ENCODE assay signal across 30 cellular contexts in the genomic region with DNA sequence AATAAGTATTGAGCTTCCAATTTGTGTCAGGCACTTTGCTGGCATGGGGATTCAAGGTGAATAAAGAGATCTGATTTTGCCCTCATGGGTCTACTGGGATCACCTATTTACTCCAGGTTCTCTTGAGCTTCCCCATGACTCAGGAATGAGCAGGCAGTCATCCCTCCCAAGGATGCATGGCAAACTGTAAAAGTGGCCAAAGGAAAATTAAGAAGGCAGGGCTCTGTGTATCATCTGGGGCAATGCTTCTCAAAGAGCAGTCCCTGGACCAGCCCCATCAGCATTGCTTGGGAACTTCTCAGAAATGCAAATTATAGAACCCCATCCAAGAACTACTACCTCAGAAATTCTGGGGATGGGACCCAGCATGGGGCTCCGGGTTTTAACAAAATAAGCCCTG. TPM values are rescaled to one million over a fixed set of nuclear protein-coding genes. Genes with fewer than 3 reads are reported as not detected.
"Had no signal": no experiment of that assay in that cellular context is flagged by ENCODE, and none has a peak within 500 bp of the region (broad histone marks: within the 10 kb centered on the region; RNA-seq: fewer than 3 reads in every experiment).

No MANE protein-coding gene starts in this region.

- H3K27ac ChIP-seq: ascending aorta, breast epithelium, cardiac muscle cell, colonic mucosa, dorsolateral prefrontal cortex, esophagus squamous epithelium, gastroesophageal sphincter, heart right ventricle had no signal

- H3K4me3 Mint-ChIP-seq: activated CD8-positive, alpha-beta memory T cell treated with anti-CD3 and anti-CD28 coated beads, Interleukin-2, amount 10 ng/mL, durations not matched to agents 7 days and 5 days; activated CD8-positive, alpha-beta T cell treated with anti-CD3 and anti-CD28 coated beads for 36 hours; activated naive CD4-positive, alpha-beta T cell treated with anti-CD3 and anti-CD28 coated beads, Interleukin-2, amount 10 ng/mL, durations not matched to agents 7 days and 5 days; activated naive CD8-positive, alpha-beta T cell treated with anti-CD3 and anti-CD28 coated beads, Interleukin-2, amount 10 ng/mL, durations not matched to agents 7 days and 5 days; activated T-cell treated with anti-CD3 and anti-CD28 coated beads, Interleukin-2, amount 50 U/mL, for 72 hours; brain had no signal

- DNase-seq: activated CD4-positive, alpha-beta T cell treated with anti-CD3 and anti-CD28 coated beads for 1 hour; activated CD4-positive, alpha-beta T cell treated with anti-CD3 and anti-CD28 coated beads for 4 hours; activated CD4-positive, alpha-beta T cell treated with anti-CD3 and anti-CD28 coated beads, Interleukin-2, amount 50 U/mL, for 1 hour; activated CD4-positive, alpha-beta T cell treated with anti-CD3 and anti-CD28 coated beads, Interleukin-2, amount 50 U/mL, for 48 hours; activated CD8-positive, alpha-beta memory T cell treated with anti-CD3 and anti-CD28 coated beads, Interleukin-2, amount 10 ng/mL, durations not matched to agents 7 days and 5 days; activated CD8-positive, alpha-beta memory T cell treated with anti-CD3 and anti-CD28 coated beads, Interleukin-2, amount 50 U/mL, for 4 hours; activated CD8-positive, alpha-beta T cell treated with anti-CD3 and anti-CD28 coated beads for 36 hours; activated gamma-delta T cell; activated naive CD4-positive, alpha-beta T cell; activated naive CD4-positive, alpha-beta T cell treated with anti-CD3 and anti-CD28 coated beads, Interleukin-2, amount 10 ng/mL, durations not matched to agents 7 days and 5 days; activated naive CD8-positive, alpha-beta T cell treated with anti-CD3 and anti-CD28 coated beads, Interleukin-2, amount 10 ng/mL, durations not matched to agents 7 days and 5 days; activated T-cell treated with anti-CD3 and anti-CD28 coated beads, Interleukin-2, amount 50 U/mL, for 1 hour; activated T-cell treated with anti-CD3 and anti-CD28 coated beads, Interleukin-2, amount 50 U/mL, for 72 hours; central memory CD4-positive, alpha-beta T cell; cerebellar nuclear complex; colonic mucosa; dorsolateral prefrontal cortex; effector memory CD4-positive, alpha-beta T cell; erythroblast; esophagus squamous epithelium; foreskin melanocyte; heart right ventricle; T-helper 2 cell had no signal

- H3K4me1 Mint-ChIP-seq: activated CD8-positive, alpha-beta memory T cell treated with anti-CD3 and anti-CD28 coated beads, Interleukin-2, amount 10 ng/mL, durations not matched to agents 7 days and 5 days; activated naive CD4-positive, alpha-beta T cell treated with anti-CD3 and anti-CD28 coated beads, Interleukin-2, amount 10 ng/mL, durations not matched to agents 7 days and 5 days; activated naive CD8-positive, alpha-beta T cell treated with anti-CD3 and anti-CD28 coated beads, Interleukin-2, amount 10 ng/mL, durations not matched to agents 7 days and 5 days; brain had no signal

- H3K4me3 ChIP-seq: ascending aorta, breast epithelium, cardiac muscle cell, colonic mucosa, dorsolateral prefrontal cortex, esophagus squamous epithelium, gastroesophageal sphincter, heart right ventricle had no signal

- H3K9me3 Mint-ChIP-seq: activated CD8-positive, alpha-beta T cell treated with anti-CD3 and anti-CD28 coated beads for 36 hours; activated naive CD4-positive, alpha-beta T cell treated with anti-CD3 and anti-CD28 coated beads, Interleukin-2, amount 10 ng/mL, durations not matched to agents 7 days and 5 days; activated naive CD4-positive, alpha-beta T cell treated with anti-CD3 and anti-CD28 coated beads, Interleukin-2, amount 50 U/mL, for 72 hours; activated naive CD8-positive, alpha-beta T cell treated with anti-CD3 and anti-CD28 coated beads, Interleukin-2, amount 10 ng/mL, durations not matched to agents 7 days and 5 days; activated T-cell treated with anti-CD3 and anti-CD28 coated beads, Interleukin-2, amount 50 U/mL, for 72 hours had no signal

- H3K4me1 ChIP-seq: ascending aorta, breast epithelium, colonic mucosa, esophagus squamous epithelium, gastroesophageal sphincter, heart right ventricle had no signal

- H3K36me3 ChIP-seq: ascending aorta, breast epithelium, cardiac muscle cell, colonic mucosa, esophagus squamous epithelium, gastroesophageal sphincter had no signal

- H3K27me3 Mint-ChIP-seq: activated CD8-positive, alpha-beta memory T cell treated with anti-CD3 and anti-CD28 coated beads, Interleukin-2, amount 10 ng/mL, durations not matched to agents 7 days and 5 days had no signal

- H3K36me3 Mint-ChIP-seq: activated CD8-positive, alpha-beta memory T cell treated with anti-CD3 and anti-CD28 coated beads, Interleukin-2, amount 10 ng/mL, durations not matched to agents 7 days and 5 days; activated naive CD4-positive, alpha-beta T cell treated with anti-CD3 and anti-CD28 coated beads, Interleukin-2, amount 10 ng/mL, durations not matched to agents 7 days and 5 days; activated naive CD4-positive, alpha-beta T cell treated with anti-CD3 and anti-CD28 coated beads, Interleukin-2, amount 50 U/mL, for 72 hours; activated naive CD8-positive, alpha-beta T cell treated with anti-CD3 and anti-CD28 coated beads, Interleukin-2, amount 10 ng/mL, durations not matched to agents 7 days and 5 days; brain had no signal

- H3K27ac Mint-ChIP-seq: activated CD8-positive, alpha-beta memory T cell treated with anti-CD3 and anti-CD28 coated beads, Interleukin-2, amount 10 ng/mL, durations not matched to agents 7 days and 5 days; activated CD8-positive, alpha-beta T cell treated with anti-CD3 and anti-CD28 coated beads for 36 hours; activated naive CD4-positive, alpha-beta T cell treated with anti-CD3 and anti-CD28 coated beads, Interleukin-2, amount 10 ng/mL, durations not matched to agents 7 days and 5 days; activated naive CD4-positive, alpha-beta T cell treated with anti-CD3 and anti-CD28 coated beads, Interleukin-2, amount 50 U/mL, for 72 hours; activated naive CD8-positive, alpha-beta T cell treated with anti-CD3 and anti-CD28 coated beads, Interleukin-2, amount 10 ng/mL, durations not matched to agents 7 days and 5 days; activated T-cell treated with anti-CD3 and anti-CD28 coated beads, Interleukin-2, amount 50 U/mL, for 72 hours; brain had no signal

- H3K27me3 ChIP-seq: ascending aorta, breast epithelium, cardiac muscle cell, heart right ventricle had no signal

- ATAC-seq: activated CD8-positive, alpha-beta memory T cell treated with anti-CD3 and anti-CD28 coated beads, Interleukin-2, amount 10 ng/mL, durations not matched to agents 7 days and 5 days; activated CD8-positive, alpha-beta T cell treated with anti-CD3 and anti-CD28 coated beads for 36 hours; activated naive CD4-positive, alpha-beta T cell treated with anti-CD3 and anti-CD28 coated beads, Interleukin-2, amount 50 U/mL, for 72 hours; activated T-cell treated with anti-CD3 and anti-CD28 coated beads, Interleukin-2, amount 50 U/mL, for 72 hours; gastroesophageal sphincter; heart right ventricle had no signal

- H3K9me3 ChIP-seq: ascending aorta, breast epithelium, colonic mucosa, esophagus squamous epithelium, gastroesophageal sphincter, heart right ventricle had no signal

RNA-seq across cellular contexts. Expression of a gene that starts 48.7 kb away (rescaled TPM):
- total RNA-seq: cardiac muscle cell, fibroblast of villous mesenchyme had no signal
- polyA plus RNA-seq: cardiac muscle cell had no signal
